ENCODE assay signal across 7 cellular contexts in the genomic region with DNA sequence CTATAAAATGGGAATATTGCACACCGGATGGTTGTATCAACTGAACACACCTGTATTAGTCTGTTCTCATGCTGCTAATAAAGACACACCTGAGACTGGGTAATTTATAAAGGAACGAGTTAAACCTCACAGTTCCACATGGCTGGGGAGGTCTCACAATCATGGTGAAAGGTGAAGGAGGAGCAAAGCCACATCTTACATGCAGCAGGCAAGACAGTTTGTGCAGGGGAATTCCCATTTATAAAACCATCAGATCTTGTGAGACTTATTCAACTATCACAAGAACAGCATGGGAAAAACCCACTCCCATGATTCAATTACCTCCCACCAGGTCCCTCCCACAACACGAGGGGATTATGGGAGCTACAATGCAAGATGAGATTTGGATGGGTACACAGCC.
DNase-seq lines count a peak whose midpoint lies in the region; ATAC-seq lines count a peak whose summit lies in the region.
"Not testable (repeated sequence)": the region's sequence is repeated elsewhere in the genome, so short reads cannot be mapped to it uniquely, and the experiment has no call there.

No MANE protein-coding gene starts in this region.

- intact Hi-C loops in activated CD4-positive, alpha-beta T cell treated with anti-CD3 and anti-CD28 coated beads for 36 hours (cut with DNase I, micrococcal nuclease), result loop anchor here in 1 of 2 experiments (10.0 kb wide), 1 partner anchor 58 kb away; no protein-coding TSS in a partner anchor

- H3K4me1 Mint-ChIP-seq in activated CD4-positive, alpha-beta T cell treated with anti-CD3 and anti-CD28 coated beads for 36 hours, result not testable (repeated sequence)

- H3K27me3 Mint-ChIP-seq in activated CD4-positive, alpha-beta T cell treated with anti-CD3 and anti-CD28 coated beads for 36 hours, result not testable (repeated sequence)

- in situ Hi-C loops in Caki2 (cut with HindIII; ENCODE audit: low pct_unique_long_range_greater_than_20kb, low sequenced_read_pairs), result not testable (repeated sequence)

- not testable (repeated sequence) for ATAC-seq in activated CD4-positive, alpha-beta T cell treated with anti-CD3 and anti-CD28 coated beads for 36 hours
- peak; percentile 14 to 37 for ATAC-seq in activated naive CD4-positive, alpha-beta T cell treated with anti-CD3 and anti-CD28 coated beads, Interleukin-2, amount 50 U/mL, for 72 hours

- POLR2A ChIA-PET in activated CD4-positive, alpha-beta T cell treated with anti-CD3 and anti-CD28 coated beads for 36 hours (lab: Charles Lee), result not testable (repeated sequence)

- H3K9me3 Mint-ChIP-seq in activated CD4-positive, alpha-beta T cell treated with anti-CD3 and anti-CD28 coated beads for 36 hours (ENCODE audit: low read depth); activated naive CD4-positive, alpha-beta T cell treated with anti-CD3 and anti-CD28 coated beads, Interleukin-2, amount 50 U/mL, for 72 hours: not testable (repeated sequence)

- H3K4me3 Mint-ChIP-seq in activated CD4-positive, alpha-beta T cell treated with anti-CD3 and anti-CD28 coated beads for 36 hours, result not testable (repeated sequence)

- H3K36me3 Mint-ChIP-seq in activated CD4-positive, alpha-beta T cell treated with anti-CD3 and anti-CD28 coated beads for 36 hours (ENCODE audit: low read depth); activated naive CD4-positive, alpha-beta T cell treated with anti-CD3 and anti-CD28 coated beads, Interleukin-2, amount 50 U/mL, for 72 hours: not testable (repeated sequence)

- not testable (repeated sequence) for H3K27ac Mint-ChIP-seq in activated CD4-positive, alpha-beta T cell treated with anti-CD3 and anti-CD28 coated beads for 36 hours
- H3K27ac Mint-ChIP-seq in activated naive CD4-positive, alpha-beta T cell treated with anti-CD3 and anti-CD28 coated beads, Interleukin-2, amount 50 U/mL, for 72 hours, result peak overlapping the region in 1 of 2 donors; percentile 57

- DNase-seq in Caki2 (ENCODE audit: low read depth) (peak; percentile 4), activated T-cell treated with anti-CD3 and anti-CD28 coated beads for 24 hours (ENCODE audit: low read depth) (peak; percentile 2), kidney tubule cell (ENCODE audit: low spot score) (peak; percentile 8)
- DNase-seq in activated CD4-positive, alpha-beta T cell treated with anti-CD3 and anti-CD28 coated beads for 36 hours, result peak; percentile 8
- peak; percentile 11 for DNase-seq in activated naive CD4-positive, alpha-beta T cell treated with Interleukin-2 at 50 U/mL for 16 hours
- DNase-seq in activated naive CD4-positive, alpha-beta T cell treated with anti-CD3 and anti-CD28 coated beads, Interleukin-2, amount 50 U/mL, for 72 hours (ENCODE audit: low spot score in 2 of 2), result not testable (repeated sequence)
- DNase-seq in stimulated activated CD4-positive, alpha-beta T cell treated with anti-CD3 and anti-CD28 coated beads, Interleukin-2, amount 100 ng/mL, for 4 hours (ENCODE audit: low read depth), result peak; percentile 18

- CTCF ChIA-PET in activated CD4-positive, alpha-beta T cell treated with anti-CD3 and anti-CD28 coated beads for 36 hours (lab: Charles Lee), result not testable (repeated sequence)
